10 cellular contexts compared by ENCODE assay signal in genomic region chr17:31394544-31394943, GRCh38. TPM values are rescaled to one million over a fixed set of nuclear protein-coding genes. Genes with fewer than 3 reads are reported as not detected.
DNase-seq lines count a peak whose midpoint lies in the region; ATAC-seq and TF ChIP-seq lines count a peak whose summit lies in the region.
"Had no signal": no experiment of that assay in that cellular context is flagged by ENCODE, and none has a peak within 500 bp of the region (broad histone marks: within the 10 kb centered on the region; RNA-seq: fewer than 3 reads in every experiment).

No MANE protein-coding gene starts in this region.

- no peak for TF ChIP-seq EP300 in SK-N-SH (IDR thresholded peaks at IDR 0.05; ENCODE audit: borderline replicate concordance in 1 of 2, low read depth in 1 of 2, low read length in 1 of 2)

- no peak overlapping the region for H3K9ac ChIP-seq in SK-N-SH

- H3K79me2 ChIP-seq in SK-N-SH (ENCODE audit: insufficient read depth) = no peaks in the 10 kb centered on the region

- H3K4me3 Mint-ChIP-seq in memory B cell = no peak overlapping the region
- H3K4me3 Mint-ChIP-seq in stimulated activated memory B cell treated with anti-CD40 and anti-IgM and Interleukin-4, amounts not matched to agents 10 μg/mL and 1 μg/mL and 100 μg/mL, for 72 hours = no peak overlapping the region

- H3K36me3 Mint-ChIP-seq in memory B cell = no peaks in the 10 kb centered on the region
- H3K36me3 Mint-ChIP-seq in stimulated activated memory B cell treated with anti-CD40 and anti-IgM and Interleukin-4, amounts not matched to agents 10 μg/mL and 1 μg/mL and 100 μg/mL, for 72 hours = no peaks in the 10 kb centered on the region

- CTCF ChIA-PET in SK-N-SH (lab: Yijun Ruan, JAX) = interaction anchor here (1.4 to 1.5 kb wide), 5 partner anchors 43 to 464 kb away, joined by 3 to 6 read pairs (median 3); no protein-coding TSS in a partner anchor

- H3K4me2 ChIP-seq in SK-N-SH = no peak overlapping the region

- peak; percentile 4; the same call in 1 of the 2 replicates for TF ChIP-seq RAD21 in SK-N-SH (IDR thresholded peaks at IDR 0.05; ENCODE audit: low read length)

- no peak overlapping the region for H3K27ac ChIP-seq in SK-N-SH (ENCODE audit: low read depth in 2 of 2, low read length in 1 of 2)
- no peak overlapping the region for H3K27ac ChIP-seq in coronary artery
- H3K27ac ChIP-seq: tibial nerve had no signal

- H3K4me3 ChIP-seq in H7 (ENCODE audit: insufficient read depth, low read depth, low read length) (no peak overlapping the region), SK-N-SH (ENCODE audit: low read depth in 2 of 2, low read length in 1 of 2) (no peak overlapping the region), coronary artery (no peak overlapping the region)
- H3K4me3 ChIP-seq: tibial nerve had no signal

- ATAC-seq in memory B cell (ENCODE audit: low read depth) (peak; percentile 42), HG03175 (IDR thresholded peaks at IDR 0.05; ENCODE audit: unreplicated experiment) (no peak), HG02798 (IDR thresholded peaks at IDR 0.05; ENCODE audit: poor library complexity, unreplicated experiment) (no peak)
- ATAC-seq in stimulated activated memory B cell treated with anti-CD40 and anti-IgM and Interleukin-4, amounts not matched to agents 10 μg/mL and 1 μg/mL and 100 μg/mL, for 72 hours = no peak

- 69% methylated on average over 11 of the region's 11 CpGs for WGBS in SK-N-SH (ENCODE audit: low lambda C conversion rate)

- no peaks in the 10 kb centered on the region for H4K20me1 ChIP-seq in SK-N-SH (ENCODE audit: insufficient read depth)

- TF ChIP-seq CTCF in SK-N-SH (IDR thresholded peaks at IDR 0.05) = no peak
- TF ChIP-seq CTCF in coronary artery (IDR thresholded peaks at IDR 0.05) = no peak

- peaks cover 23% of the 10 kb centered on the region for H3K27me3 Mint-ChIP-seq in memory B cell
- H3K27me3 Mint-ChIP-seq in stimulated activated memory B cell treated with anti-CD40 and anti-IgM and Interleukin-4, amounts not matched to agents 10 μg/mL and 1 μg/mL and 100 μg/mL, for 72 hours = peaks cover 54% of the 10 kb centered on the region

- H3K9me3 Mint-ChIP-seq in memory B cell = no peaks in the 10 kb centered on the region
- no peaks in the 10 kb centered on the region for H3K9me3 Mint-ChIP-seq in stimulated activated memory B cell treated with anti-CD40 and anti-IgM and Interleukin-4, amounts not matched to agents 10 μg/mL and 1 μg/mL and 100 μg/mL, for 72 hours
- H3K9me3 Mint-ChIP-seq: IgD-negative memory B cell had no signal

- no peak overlapping the region for H3K27ac Mint-ChIP-seq in memory B cell
- H3K27ac Mint-ChIP-seq in stimulated activated memory B cell treated with anti-CD40 and anti-IgM and Interleukin-4, amounts not matched to agents 10 μg/mL and 1 μg/mL and 100 μg/mL, for 72 hours = no peak overlapping the region

- H2AFZ ChIP-seq in SK-N-SH (ENCODE audit: low read depth) = no peak overlapping the region

- H3K9me3 ChIP-seq in SK-N-SH = no peaks in the 10 kb centered on the region
- H3K9me3 ChIP-seq: tibial nerve had no signal

- H3K9me2 ChIP-seq in SK-N-SH = no peaks in the 10 kb centered on the region

- peaks cover 0 to 37% of the 10 kb centered on the region in 2 experiments; a peak in 2 of 4 replicates for H3K4me1 ChIP-seq in SK-N-SH (ENCODE audit: control insufficient read depth in 1 of 2, insufficient read depth in 2 of 2, low read depth in 1 of 2, low read length in 1 of 2)

- POLR2A ChIA-PET in SK-N-SH (lab: Yijun Ruan, JAX) = no interaction called here

- H3K4me1 Mint-ChIP-seq in memory B cell = peaks cover 10% of the 10 kb centered on the region
- H3K4me1 Mint-ChIP-seq in stimulated activated memory B cell treated with anti-CD40 and anti-IgM and Interleukin-4, amounts not matched to agents 10 μg/mL and 1 μg/mL and 100 μg/mL, for 72 hours = peaks cover 22% of the 10 kb centered on the region

- H3F3A ChIP-seq in SK-N-SH (replicated peaks; ENCODE audit: insufficient read depth) = peaks cover 3% of the 10 kb centered on the region

- no peaks in the 10 kb centered on the region for H3K36me3 ChIP-seq in H7 (replicated peaks; ENCODE audit: control insufficient read depth, insufficient read depth, low read length)
- no peaks in the 10 kb centered on the region for H3K36me3 ChIP-seq in SK-N-SH (replicated peaks in 1 of 2; ENCODE audit: control insufficient read depth in 1 of 2, insufficient read depth in 2 of 2, low read length in 1 of 2)
- H3K36me3 ChIP-seq: tibial nerve had no signal

- H3K27me3 ChIP-seq in H7 (ENCODE audit: control insufficient read depth, insufficient read depth, low read length) (peaks cover 26% of the 10 kb centered on the region), SK-N-SH (ENCODE audit: insufficient read depth) (no peaks in the 10 kb centered on the region)

- DNase-seq in H7 (peak; percentile 89), SK-N-SH (no peak), coronary artery (ENCODE audit: low spot score) (peak; percentile 62), memory B cell (ENCODE audit: low spot score in 2 of 2) (no peak), NCI-H146 (lab: John Stamatoyannopoulos, UW) (no peak)

TF ChIP-seq in SK-N-SH, 30 proteins besides CTCF, POLR2A, EP300 and RAD21:
- TF ChIP-seq REST (IDR thresholded peaks at IDR 0.05; ENCODE audit: low read depth, low read length) = peak; percentile 99
- TF ChIP-seq MXI1 (IDR thresholded peaks at IDR 0.05; ENCODE audit: low read depth, low read length) = no peak

RNA-seq across cellular contexts. Expression of gene RAB11FIP4, which starts 3.1 kb away (rescaled TPM):
- total RNA-seq in H7 (2014; rRNA removed; shearing (Covaris generic)) = 21.9 and 31.5 TPM in 2 replicates
- 7.1 and 9.4 TPM in 2 replicates for polyA plus RNA-seq in SK-N-SH (2012; rRNA removed)
- polyA plus RNA-seq in SK-N-SH (2012; cell fraction: cytosol; rRNA removed) = 7.0 and 10.5 TPM in 2 replicates
- polyA plus RNA-seq in SK-N-SH (2012; cell fraction: nucleus; rRNA removed) = 5.4 and 6.5 TPM in 2 replicates

Comparison
In these comparisons a context has a peak if more than half of its experiments do, and no peak if none do; other contexts are left out.
1. DNase-seq: peak in H7 (single experiment) and coronary artery (single experiment); none in SK-N-SH (single experiment), memory B cell (0 of 2) and NCI-H146 (single experiment).